ENCODE assay signal across 19 cellular contexts in the genomic region with DNA sequence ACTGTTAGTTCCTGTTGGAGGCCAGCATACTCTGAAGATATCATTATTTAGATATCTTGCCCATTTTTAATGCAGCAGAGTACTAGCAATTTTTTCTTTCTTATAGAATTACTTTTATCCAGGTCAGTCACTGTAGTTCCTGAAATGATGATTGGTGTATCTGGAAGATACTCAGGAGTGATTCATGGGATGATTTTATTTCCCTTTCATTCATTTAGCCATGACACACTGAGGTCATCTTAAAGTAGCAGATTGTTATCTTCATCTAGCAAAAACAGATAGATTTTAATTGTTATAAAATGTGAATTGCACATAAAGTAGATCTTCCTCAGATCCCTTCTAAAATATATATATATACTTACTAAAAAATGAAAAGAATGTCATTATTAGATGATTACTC.
"Had no signal": no experiment of that assay in that cellular context is flagged by ENCODE, and none has a peak within 500 bp of the region (broad histone marks: within the 10 kb centered on the region; RNA-seq: fewer than 3 reads in every experiment).

No MANE protein-coding gene starts in this region.

- DNase-seq: activated CD4-positive, alpha-beta memory T cell treated with anti-CD3 and anti-CD28 coated beads for 36 hours; activated naive CD4-positive, alpha-beta T cell treated with anti-CD3 and anti-CD28 coated beads for 36 hours; activated T-cell treated with anti-CD3 and anti-CD28 coated beads for 4 hours; body of pancreas; central memory CD4-positive, alpha-beta T cell; dorsolateral prefrontal cortex; gastrocnemius medialis; head of caudate nucleus; kidney; left lung; stimulated activated CD4-positive, alpha-beta T cell treated with anti-CD3 and anti-CD28 coated beads, Interleukin-12 subunit alpha, Interleukin-12 subunit beta, amount 100 ng/mL, for 4 hours; stimulated activated CD4-positive, alpha-beta T cell treated with anti-CD3 and anti-CD28 coated beads, Interleukin-1b, Interleukin-23, amount 100 ng/mL, for 48 hours; stimulated activated CD8-positive, alpha-beta memory T cell treated with anti-CD3 and anti-CD28 coated beads, Interleukin-4, amount 100 ng/mL, for 48 hours; stimulated activated naive CD8-positive, alpha-beta T cell treated with anti-CD3 and anti-CD28 coated beads, Interleukin-15, Interleukin-2, amounts not matched to agents 100 U/mL and 50 U/mL, for 24 hours; transverse colon; uterus had no signal

- H3K27ac Mint-ChIP-seq: activated CD4-positive, alpha-beta memory T cell treated with anti-CD3 and anti-CD28 coated beads for 36 hours; activated naive CD4-positive, alpha-beta T cell treated with anti-CD3 and anti-CD28 coated beads for 36 hours; activated T-helper 2 cell treated with anti-CD3 and anti-CD28 coated beads, Interferon-gamma antibody, Interleukin-2, Interleukin-4, amounts not matched to agents 10 μg/mL and 5 μg/mL and 100 μg/mL, durations not matched to agents 14 hours and 24 hours and 36 hours; progenitor cell of endocrine pancreas; T-helper 1 cell treated with Interleukin-12 subunit alpha and Interleukin-12 subunit beta and Interleukin-4 antibody, amounts not matched to agents 30 μg/mL and 1 μg/mL, for 36 hours had no signal

- H3K4me3 Mint-ChIP-seq: activated CD4-positive, alpha-beta memory T cell treated with anti-CD3 and anti-CD28 coated beads for 36 hours; activated naive CD4-positive, alpha-beta T cell treated with anti-CD3 and anti-CD28 coated beads for 36 hours; T-helper 1 cell treated with Interleukin-12 subunit alpha and Interleukin-12 subunit beta and Interleukin-4 antibody, amounts not matched to agents 30 μg/mL and 1 μg/mL, for 36 hours had no signal

- H3K27me3 Mint-ChIP-seq: activated CD4-positive, alpha-beta memory T cell treated with anti-CD3 and anti-CD28 coated beads for 36 hours; progenitor cell of endocrine pancreas had no signal

- H3K9me3 Mint-ChIP-seq: activated CD4-positive, alpha-beta memory T cell treated with anti-CD3 and anti-CD28 coated beads for 36 hours; activated naive CD4-positive, alpha-beta T cell treated with anti-CD3 and anti-CD28 coated beads for 36 hours; activated T-helper 2 cell treated with anti-CD3 and anti-CD28 coated beads, Interferon-gamma antibody, Interleukin-2, Interleukin-4, amounts not matched to agents 10 μg/mL and 5 μg/mL and 100 μg/mL, durations not matched to agents 14 hours and 24 hours and 36 hours; T-helper 1 cell treated with Interleukin-12 subunit alpha and Interleukin-12 subunit beta and Interleukin-4 antibody, amounts not matched to agents 30 μg/mL and 1 μg/mL, for 36 hours had no signal

- ATAC-seq: body of pancreas; gastrocnemius medialis; left lung; stimulated activated naive CD8-positive, alpha-beta T cell treated with anti-CD3 and anti-CD28 coated beads, Interleukin-15, Interleukin-2, amounts not matched to agents 100 U/mL and 50 U/mL, for 24 hours had no signal
